Comparison of ENCODE assay signal across 8 cellular contexts in genomic region chr13:46893820-46894533, GRCh38. TPM values are rescaled to one million over a fixed set of nuclear protein-coding genes. Genes with fewer than 3 reads are reported as not detected.
DNase-seq lines count a peak whose midpoint lies in the region; ATAC-seq and TF ChIP-seq lines count a peak whose summit lies in the region.

No MANE protein-coding gene starts in this region.

- H3K4me1 ChIP-seq in NT2/D1 (ENCODE audit: insufficient read depth, insufficient read length) (no peaks in the 10 kb centered on the region), mucosa of descending colon (ENCODE audit: low read depth) (peaks cover 10% of the 10 kb centered on the region)

- ATAC-seq in HG02885 (IDR thresholded peaks at IDR 0.05; ENCODE audit: poor library complexity, unreplicated experiment) (peak; percentile 89), mucosa of descending colon (peak; percentile 92)

- peak overlapping the region; percentile 67 for H3K9ac ChIP-seq in NT2/D1 (ENCODE audit: insufficient read length, low read depth)

- H3K36me3 ChIP-seq in NT2/D1 (ENCODE audit: insufficient read depth, insufficient read length, low read length) (no peaks in the 10 kb centered on the region), mucosa of descending colon (ENCODE audit: low read depth) (no peaks in the 10 kb centered on the region)

- H3K9me3 ChIP-seq in NT2/D1 (ENCODE audit: insufficient read depth, low read length) (no peaks in the 10 kb centered on the region), mucosa of descending colon (no peaks in the 10 kb centered on the region)

- H3K4me3 ChIP-seq in NT2/D1 (ENCODE audit: insufficient read length, low read depth) (peak overlapping the region; percentile 15), epithelial cell of proximal tubule (ENCODE audit: low read depth, low read length) (peak overlapping the region; percentile 65), mucosa of descending colon (peak overlapping the region; percentile 4)

- intact Hi-C loops in mucosa of descending colon (cut with DNase I, micrococcal nuclease): no loop called here

- TF ChIP-seq CTCF in epithelial cell of proximal tubule (conservative IDR thresholded peaks at IDR 0.05; ENCODE audit: low read depth, low read length) (peak; percentile 84), mucosa of descending colon (IDR thresholded peaks at IDR 0.05) (peak; percentile 86)

- peaks cover 9% of the 10 kb centered on the region for H3K27me3 ChIP-seq in NT2/D1 (ENCODE audit: insufficient read depth, insufficient read length)

- DNase-seq in NCI-H1694 treated with DMSO at 0.1 percent for 48 hours (lab: John Stamatoyannopoulos, UW): peak; percentile 3
- no peak for DNase-seq in NCI-H1694 (lab: John Stamatoyannopoulos, UW)
- DNase-seq in NT2/D1 (ENCODE audit: low read depth, low spot score): no peak
- peak; percentile 50 for DNase-seq in activated T-cell treated with anti-CD3 and anti-CD28 coated beads for 1 hour (ENCODE audit: low read depth)
- no peak for DNase-seq in epithelial cell of proximal tubule (ENCODE audit: low read depth)
- peak; percentile 65 to 77 (median 75) for DNase-seq in mucosa of descending colon
- peak; percentile 60 for DNase-seq in stimulated activated CD8-positive, alpha-beta memory T cell treated with anti-CD3 and anti-CD28 coated beads, Interleukin-2, amount 100 ng/mL, for 48 hours (ENCODE audit: low read depth in 2 of 2)

RNA-seq across cellular contexts. Expression of gene HTR2A, which starts 2.9 kb away (rescaled TPM):
- not detected in 2 replicates for total RNA-seq in epithelial cell of proximal tubule
- total RNA-seq in mucosa of descending colon: under 1 TPM; 0.09 to 0.58 (median 0.54) TPM

Comparison
In these comparisons a context has a peak if more than half of its experiments do, and no peak if none do; other contexts are left out.
1. DNase-seq: peak in NCI-H1694 treated with DMSO at 0.1 percent for 48 hours (single experiment), activated T-cell treated with anti-CD3 and anti-CD28 coated beads for 1 hour (single experiment), mucosa of descending colon (3 of 3) and stimulated activated CD8-positive, alpha-beta memory T cell treated with anti-CD3 and anti-CD28 coated beads, Interleukin-2, amount 100 ng/mL, for 48 hours (2 of 2); none in NCI-H1694 (single experiment), NT2/D1 (single experiment) and epithelial cell of proximal tubule (single experiment).
2. H3K4me3 ChIP-seq: peak in every context shown above with its lines; median percentile 65 in epithelial cell of proximal tubule; 15 in NT2/D1; 4 in mucosa of descending colon.